ENCODE assay signal across 8 cellular contexts in genomic region chr15:73633111-73633990, GRCh38. TPM values are rescaled to one million over a fixed set of nuclear protein-coding genes. Genes with fewer than 3 reads are reported as not detected.
DNase-seq lines count a peak whose midpoint lies in the region; ATAC-seq and TF ChIP-seq lines count a peak whose summit lies in the region.

TSS of gene NPTN (minus strand) at chr15:73633389. CDS start at chr15:73633215, 174 bp downstream.

- H3K27me3 ChIP-seq in kidney epithelial cell (ENCODE audit: control insufficient read depth, insufficient read depth, low read length) = no peaks in the 10 kb centered on the region

- no peaks in the 10 kb centered on the region for H3K36me3 ChIP-seq in kidney epithelial cell (ENCODE audit: control insufficient read depth, insufficient read depth, low read length)

- peak; percentile 98 for DNase-seq in AG10803 (ENCODE audit: low read depth)
- DNase-seq in NCI-H460 (ENCODE audit: extremely low read depth, low read depth) = peak; percentile 95
- DNase-seq in activated CD4-positive, alpha-beta T cell treated with anti-CD3 and anti-CD28 coated beads for 1 hour = peak; percentile 97
- peak; percentile 98 for DNase-seq in cerebellum (ENCODE audit: low spot score)
- peak; percentile 82 for DNase-seq in kidney epithelial cell (ENCODE audit: low read depth)
- peak; percentile 95 to 99 for DNase-seq in stimulated activated CD4-positive, alpha-beta T cell treated with anti-CD3 and anti-CD28 coated beads, Interleukin-15, amount 100 ng/mL, for 48 hours (ENCODE audit: low read depth in 2 of 2)

- TF ChIP-seq CTCF in AG10803 (conservative IDR thresholded peaks at IDR 0.05; ENCODE audit: low read length) = 0 out of 2 replicates have a peak, but pooled peaks have one; percentile 16
- TF ChIP-seq CTCF in kidney epithelial cell (IDR thresholded peaks at IDR 0.05; ENCODE audit: insufficient read depth, low read length, poor library complexity, severe bottlenecking) = no peak

- ATAC-seq in GM19043 (IDR thresholded peaks at IDR 0.05; ENCODE audit: low read depth, unreplicated experiment) (peak; percentile 82), HG03378 (IDR thresholded peaks at IDR 0.05; ENCODE audit: unreplicated experiment) (peak; percentile 65)

- H3K4me3 ChIP-seq in AG10803 (ENCODE audit: low read length) (peak within 1 kb of the TSS; percentile 83), kidney epithelial cell (ENCODE audit: low read depth, low read length) (peak within 1 kb of the TSS; percentile 93)

RNA-seq across cellular contexts. Expression of gene NPTN, which starts in this region (rescaled TPM):
- total RNA-seq in NCI-H460 (2014; rRNA removed; shearing (Covaris generic)) = 56.9 and 59.7 TPM in 2 replicates
- 106 and 114 TPM in 2 replicates for polyA plus RNA-seq in NCI-H460 (2014; cell fraction: nucleus; rRNA removed)
- total RNA-seq in cerebellum (122 TPM), kidney epithelial cell (96.5 and 99.9 TPM in 2 replicates)

Comparison
In these comparisons a context has a peak if more than half of its experiments do, and no peak if none do; other contexts are left out.
1. Peak in every context shown above with its lines: DNase-seq, ATAC-seq and H3K4me3 ChIP-seq.